ENCODE assay signal across 19 cellular contexts in the genomic region with DNA sequence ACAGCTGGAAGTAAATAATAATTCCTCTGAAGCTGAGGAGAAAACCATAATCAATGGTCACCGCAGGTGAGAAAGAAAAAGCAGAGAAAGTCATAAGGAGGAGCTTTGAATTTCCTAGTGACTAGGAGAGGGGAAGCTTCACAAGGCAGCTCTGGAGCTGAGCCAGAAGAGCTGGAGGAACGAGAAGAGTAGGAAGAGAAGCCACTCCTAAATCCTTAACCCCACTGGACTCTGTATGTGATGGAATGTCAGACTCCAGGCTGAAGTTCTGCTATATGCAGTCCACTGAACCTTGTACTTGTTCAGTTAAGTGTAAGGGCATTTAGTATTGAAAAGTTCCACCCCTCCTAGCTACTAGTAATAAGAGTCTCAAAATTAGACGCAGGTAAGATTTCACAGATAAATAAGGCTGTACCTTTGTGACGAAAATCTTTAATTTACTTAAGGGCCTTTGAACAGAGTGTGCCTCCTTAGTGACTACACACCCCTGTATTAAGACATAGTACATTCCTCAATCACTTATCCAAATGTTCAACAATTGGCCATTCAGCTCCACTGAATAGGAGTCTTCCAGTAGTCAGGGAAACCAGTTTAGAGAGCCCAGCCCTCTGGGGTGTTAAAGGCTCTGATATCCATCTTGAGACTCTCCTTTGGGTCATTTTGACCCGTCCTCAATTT.
DNase-seq lines count a peak whose midpoint lies in the region; TF ChIP-seq lines count a peak whose summit lies in the region.
"Had no signal": no experiment of that assay in that cellular context is flagged by ENCODE, and none has a peak within 500 bp of the region (broad histone marks: within the 10 kb centered on the region; RNA-seq: fewer than 3 reads in every experiment).

No MANE protein-coding gene starts in this region.

- H3K36me3 Mint-ChIP-seq in activated T-cell treated with anti-CD3 and anti-CD28 coated beads, Interleukin-2, amount 50 U/mL, for 24 hours (ENCODE audit: low read depth): no peaks in the 10 kb centered on the region
- H3K36me3 Mint-ChIP-seq: stimulated activated memory B cell treated with anti-CD40 and anti-IgM and Interleukin-4, amounts not matched to agents 10 μg/mL and 1 μg/mL and 100 μg/mL, for 72 hours had no signal

- no peak overlapping the region for H3K9ac ChIP-seq in colonic mucosa (ENCODE audit: low read depth in 2 of 2, low read length in 2 of 2)

- H3K4me3 Mint-ChIP-seq in activated T-cell treated with anti-CD3 and anti-CD28 coated beads, Interleukin-2, amount 50 U/mL, for 24 hours: no peak overlapping the region
- H3K4me3 Mint-ChIP-seq: activated CD4-positive, alpha-beta memory T cell treated with anti-CD3 and anti-CD28 coated beads, Interleukin-2, amount 10 ng/mL, durations not matched to agents 7 days and 5 days; B cell; stimulated activated memory B cell treated with anti-CD40 and anti-IgM and Interleukin-4, amounts not matched to agents 10 μg/mL and 1 μg/mL and 100 μg/mL, for 72 hours had no signal

- H3K27ac ChIP-seq in urinary bladder (ENCODE audit: low read depth) (peak overlapping the region; percentile 10), colonic mucosa (no peak overlapping the region)
- H3K27ac ChIP-seq: 22Rv1, right atrium auricular region, SK-N-MC, testis had no signal

- H3K9me3 Mint-ChIP-seq in activated T-cell treated with anti-CD3 and anti-CD28 coated beads, Interleukin-2, amount 50 U/mL, for 24 hours: peaks cover 11% of the 10 kb centered on the region
- H3K9me3 Mint-ChIP-seq: activated CD4-positive, alpha-beta memory T cell treated with anti-CD3 and anti-CD28 coated beads, Interleukin-2, amount 10 ng/mL, durations not matched to agents 7 days and 5 days had no signal

- DNase-seq in DMS 273 (lab: John Stamatoyannopoulos, UW; ENCODE audit: unreplicated experiment): peak; percentile 12
- DNase-seq in DMS 273 treated with DMSO at 0.1 percent for 48 hours (lab: John Stamatoyannopoulos, UW): no peak
- peak; percentile 47 for DNase-seq in epithelial cell of esophagus (ENCODE audit: low read depth)
- DNase-seq in mucosa of gallbladder (ENCODE audit: low spot score): peak; percentile 18
- no peak for DNase-seq in activated CD4-positive, alpha-beta T cell treated with anti-CD3 and anti-CD28 coated beads for 48 hours
- no peak for DNase-seq in colonic mucosa
- DNase-seq in activated T-cell treated with anti-CD3 and anti-CD28 coated beads, Interleukin-2, amount 50 U/mL, for 24 hours: no peak
- DNase-seq: activated CD4-positive, alpha-beta memory T cell treated with anti-CD3 and anti-CD28 coated beads, Interleukin-2, amount 10 ng/mL, durations not matched to agents 7 days and 5 days; activated naive CD4-positive, alpha-beta T cell treated with Interleukin-2 at 50 U/mL for 16 hours; activated T-cell treated with anti-CD3 and anti-CD28 coated beads, Interleukin-2, amount 50 U/mL, for 1 hour; GOT3; testis had no signal

- H3K4me3 ChIP-seq in epithelial cell of esophagus (ENCODE audit: low read length) (no peak overlapping the region), urinary bladder (ENCODE audit: low read depth, low read length) (no peak overlapping the region), colonic mucosa (no peak overlapping the region)
- H3K4me3 ChIP-seq: mucosa of descending colon, right atrium auricular region, SK-N-MC, testis had no signal

- peaks cover 2% of the 10 kb centered on the region for H3K27me3 Mint-ChIP-seq in activated T-cell treated with anti-CD3 and anti-CD28 coated beads, Interleukin-2, amount 50 U/mL, for 24 hours
- H3K27me3 Mint-ChIP-seq: B cell; stimulated activated memory B cell treated with anti-CD40 and anti-IgM and Interleukin-4, amounts not matched to agents 10 μg/mL and 1 μg/mL and 100 μg/mL, for 72 hours had no signal

- TF ChIP-seq CTCF in epithelial cell of esophagus (IDR thresholded peaks at IDR 0.05; ENCODE audit: insufficient read depth, low read depth, low read length, missing control alignments) (no peak), colonic mucosa (IDR thresholded peaks at IDR 0.05) (no peak)

- WGBS in urinary bladder: 53% methylated on average over 5 of the region's 5 CpGs

- intact Hi-C loops in colonic mucosa (cut with DNase I): no loop called here

- H3K9me3 ChIP-seq in colonic mucosa: no peaks in the 10 kb centered on the region
- H3K9me3 ChIP-seq: mucosa of descending colon, testis had no signal

- no peaks in the 10 kb centered on the region for H3K4me1 ChIP-seq in urinary bladder (ENCODE audit: insufficient read depth)
- H3K4me1 ChIP-seq in colonic mucosa: no peaks in the 10 kb centered on the region
- H3K4me1 ChIP-seq: right atrium auricular region, testis had no signal

- H3K27ac Mint-ChIP-seq in activated T-cell treated with anti-CD3 and anti-CD28 coated beads, Interleukin-2, amount 50 U/mL, for 24 hours: no peak overlapping the region
- H3K27ac Mint-ChIP-seq: activated CD4-positive, alpha-beta memory T cell treated with anti-CD3 and anti-CD28 coated beads, Interleukin-2, amount 10 ng/mL, durations not matched to agents 7 days and 5 days; B cell; stimulated activated memory B cell treated with anti-CD40 and anti-IgM and Interleukin-4, amounts not matched to agents 10 μg/mL and 1 μg/mL and 100 μg/mL, for 72 hours had no signal

- H3K27me3 ChIP-seq in colonic mucosa: no peaks in the 10 kb centered on the region
- H3K27me3 ChIP-seq: right atrium auricular region, testis had no signal

- no peaks in the 10 kb centered on the region for H3K4me1 Mint-ChIP-seq in activated T-cell treated with anti-CD3 and anti-CD28 coated beads, Interleukin-2, amount 50 U/mL, for 24 hours (ENCODE audit: low read depth)
- H3K4me1 Mint-ChIP-seq: activated CD4-positive, alpha-beta memory T cell treated with anti-CD3 and anti-CD28 coated beads, Interleukin-2, amount 10 ng/mL, durations not matched to agents 7 days and 5 days; B cell; stimulated activated memory B cell treated with anti-CD40 and anti-IgM and Interleukin-4, amounts not matched to agents 10 μg/mL and 1 μg/mL and 100 μg/mL, for 72 hours had no signal

- H3K36me3 ChIP-seq in urinary bladder (ENCODE audit: insufficient read depth): no peaks in the 10 kb centered on the region
- H3K36me3 ChIP-seq in colonic mucosa: no peaks in the 10 kb centered on the region
- H3K36me3 ChIP-seq: right atrium auricular region had no signal

Comparison
In these comparisons a context has a peak if more than half of its experiments do, and no peak if none do; other contexts are left out.
1. DNase-seq: peak in DMS 273 (single experiment), epithelial cell of esophagus (single experiment) and mucosa of gallbladder (single experiment); none in DMS 273 treated with DMSO at 0.1 percent for 48 hours (single experiment), activated CD4-positive, alpha-beta T cell treated with anti-CD3 and anti-CD28 coated beads for 48 hours (single experiment), colonic mucosa (single experiment) and activated T-cell treated with anti-CD3 and anti-CD28 coated beads, Interleukin-2, amount 50 U/mL, for 24 hours (single experiment).